19 cellular contexts compared by ENCODE assay signal in genomic region chr2:102168026-102168425, GRCh38. TPM values are rescaled to one million over a fixed set of nuclear protein-coding genes. Genes with fewer than 3 reads are reported as not detected.
"Had no signal": no experiment of that assay in that cellular context is flagged by ENCODE, and none has a peak within 500 bp of the region (broad histone marks: within the 10 kb centered on the region; RNA-seq: fewer than 3 reads in every experiment).

No MANE protein-coding gene starts in this region.

- H3K4me3 Mint-ChIP-seq: mesothelial cell of epicardium had no signal

- DNase-seq: dermis blood vessel endothelial cell; dorsolateral prefrontal cortex; effector CD4-positive, alpha-beta T cell; effector memory CD4-positive, alpha-beta T cell; foreskin fibroblast; foreskin melanocyte; gastrocnemius medialis; glutamatergic neuron; head of caudate nucleus; heart right ventricle; hippocampal formation; left cardiac atrium; left lung; left ventricle myocardium superior; lower lobe of right lung; mesenchymal stem cell; mucosa of descending colon had no signal

- H3K27ac Mint-ChIP-seq: mesothelial cell of epicardium had no signal

- ATAC-seq: gastrocnemius medialis, heart right ventricle, left cardiac atrium, left lung, left ventricle myocardium superior, lower lobe of right lung, mucosa of descending colon had no signal

RNA-seq across cellular contexts. Expression of gene IL1RL2, which starts 18.8 kb away (rescaled TPM):
- total RNA-seq: endothelial cell of umbilical vein, left ventricle myocardium superior, lower lobe of right lung, mesothelial cell of epicardium had no signal
